ENCODE assay signal across 8 cellular contexts in the genomic region with DNA sequence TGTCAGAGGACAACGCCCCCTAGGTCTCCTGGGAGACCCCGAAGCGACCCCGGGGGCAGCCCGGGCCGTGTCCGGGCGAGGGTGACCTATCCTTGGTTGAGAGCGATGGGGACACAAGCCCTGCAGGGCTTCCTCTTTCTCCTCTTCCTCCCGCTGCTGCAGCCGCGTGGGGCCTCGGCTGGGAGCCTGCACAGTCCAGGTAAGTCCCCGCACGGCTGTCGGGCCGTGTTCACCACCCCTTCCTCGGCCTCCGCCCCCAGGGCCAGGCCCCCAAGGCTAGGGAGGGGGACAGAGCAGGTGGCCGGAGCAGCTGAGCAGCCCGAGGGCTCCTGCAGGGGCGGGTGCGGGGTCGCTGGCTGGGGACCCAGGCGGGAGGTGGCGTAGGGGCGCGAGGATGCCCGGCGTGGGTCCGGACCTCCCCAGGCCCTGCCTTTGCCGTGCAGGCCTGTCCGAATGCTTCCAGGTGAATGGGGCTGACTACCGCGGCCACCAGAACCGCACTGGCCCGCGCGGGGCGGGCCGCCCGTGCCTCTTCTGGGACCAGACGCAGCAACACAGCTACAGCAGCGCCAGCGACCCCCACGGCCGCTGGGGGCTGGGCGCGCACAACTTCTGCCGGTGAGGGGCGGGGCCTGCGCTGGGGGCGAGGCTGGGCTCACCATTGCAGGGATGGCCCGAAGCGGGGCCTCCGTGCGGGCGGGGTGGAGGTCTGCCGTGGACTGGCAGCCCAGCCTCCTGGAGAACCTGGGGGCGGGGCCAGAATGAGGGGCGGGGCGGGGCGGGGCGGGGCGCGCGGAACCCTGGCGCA. TPM values are rescaled to one million over a fixed set of nuclear protein-coding genes. Genes with fewer than 3 reads are reported as not detected.
DNase-seq lines count a peak whose midpoint lies in the region; ATAC-seq and TF ChIP-seq lines count a peak whose summit lies in the region.

No MANE protein-coding gene starts in this region.

- peak overlapping the region; percentile 23 to 70 (median 45) for H3K4me3 ChIP-seq in spleen

- no peak for ATAC-seq in GM19328 (IDR thresholded peaks at IDR 0.05; ENCODE audit: unreplicated experiment)

- WGBS in spleen, 5 donors = 0 to 1% (median 1%) methylated on average over 4 to 68 of the region's 68 CpGs

- no peak for TF ChIP-seq POLR2A in spleen (IDR thresholded peaks at IDR 0.05)

- no peak overlapping the region for H3K27ac ChIP-seq in spleen

- no peaks in the 10 kb centered on the region for H3K36me3 ChIP-seq in spleen

- peaks cover 31 to 81% (median 74%) of the 10 kb centered on the region in 6 donors for H3K4me1 ChIP-seq in spleen

- peaks cover 30 to 99% (median 74%) of the 10 kb centered on the region in 7 donors for H3K27me3 ChIP-seq in spleen (replicated peaks in 1 of 7)

- H3K9me3 ChIP-seq in spleen = no peaks in the 10 kb centered on the region

- intact Hi-C loops in spleen (cut with DNase I; ENCODE audit: low total_unique reads) = no loop called here

- peak; percentile 89 for DNase-seq in COLO829 (ENCODE audit: low spot score)
- peak; percentile 87 for DNase-seq in HPDE6-E6E7 (ENCODE audit: extremely low spot score)
- peak; percentile 81 for DNase-seq in NOMO-1 treated with dmso at 0.1 percent for 144 hours (lab: John Stamatoyannopoulos, UW; ENCODE audit: unreplicated experiment)
- DNase-seq in activated CD8-positive, alpha-beta memory T cell treated with anti-CD3 and anti-CD28 coated beads for 24 hours = peak; percentile 82
- peak; percentile 93 for DNase-seq in germinal center (ENCODE audit: low spot score)
- peak; percentile 88 for DNase-seq in spleen
- DNase-seq in NK-92 treated with Interleukin-12 subunit alpha and Interleukin-12 subunit beta, amount 100 ng/mL, for 24 hours (lab: John Stamatoyannopoulos, UW) = no peak

- peak in 1 of 11 experiments; percentile 10 for TF ChIP-seq CTCF in spleen (IDR thresholded peaks at IDR 0.05 in 8 of 11, conservative IDR thresholded peaks at IDR 0.05 in 3 of 11)

RNA-seq across cellular contexts. Expression of a gene that starts 0.5 kb away (rescaled TPM):
- total RNA-seq in spleen = 1 to 10 TPM in 1 of 7 donors, under 1 TPM in 1, not detected in 5; 0.40 to 1.0 TPM
- polyA plus RNA-seq in spleen = 1 to 10 TPM in 1 of 3 donors, under 1 TPM in 2; 0.41 to 1.2 (median 0.42) TPM

RNA-seq across cellular contexts. Expression of a gene that starts 4.5 kb away (rescaled TPM):
- 1 to 10 TPM; 3.3 to 9.0 (median 6.4) TPM for total RNA-seq in spleen
- 1 to 10 TPM; 2.1 to 7.1 (median 6.3) TPM for polyA plus RNA-seq in spleen

RNA-seq across cellular contexts. Expression of a gene that starts 15.6 kb away (rescaled TPM):
- 1 to 10 TPM; 3.3 to 9.6 (median 5.6) TPM for total RNA-seq in spleen
- 10 to 100 TPM in 1 of 3 donors, 1 to 10 TPM in 2; 3.9 to 11.3 (median 6.8) TPM for polyA plus RNA-seq in spleen

RNA-seq across cellular contexts. Expression of a gene that starts 48.1 kb away (rescaled TPM):
- total RNA-seq in spleen = 1 to 10 TPM in 2 of 7 donors, under 1 TPM in 5; 0.24 to 1.7 (median 0.56) TPM
- under 1 TPM; 0.06 to 0.37 (median 0.16) TPM for polyA plus RNA-seq in spleen

RNA-seq across cellular contexts. Expression of a gene that starts 52.9 kb away (rescaled TPM):
- total RNA-seq in spleen = 10 to 100 TPM; 34.8 to 79.3 (median 57.0) TPM
- 10 to 100 TPM; 14.0 to 47.0 (median 43.9) TPM for polyA plus RNA-seq in spleen
